ENCODE assay signal across 10 cellular contexts in the genomic region with DNA sequence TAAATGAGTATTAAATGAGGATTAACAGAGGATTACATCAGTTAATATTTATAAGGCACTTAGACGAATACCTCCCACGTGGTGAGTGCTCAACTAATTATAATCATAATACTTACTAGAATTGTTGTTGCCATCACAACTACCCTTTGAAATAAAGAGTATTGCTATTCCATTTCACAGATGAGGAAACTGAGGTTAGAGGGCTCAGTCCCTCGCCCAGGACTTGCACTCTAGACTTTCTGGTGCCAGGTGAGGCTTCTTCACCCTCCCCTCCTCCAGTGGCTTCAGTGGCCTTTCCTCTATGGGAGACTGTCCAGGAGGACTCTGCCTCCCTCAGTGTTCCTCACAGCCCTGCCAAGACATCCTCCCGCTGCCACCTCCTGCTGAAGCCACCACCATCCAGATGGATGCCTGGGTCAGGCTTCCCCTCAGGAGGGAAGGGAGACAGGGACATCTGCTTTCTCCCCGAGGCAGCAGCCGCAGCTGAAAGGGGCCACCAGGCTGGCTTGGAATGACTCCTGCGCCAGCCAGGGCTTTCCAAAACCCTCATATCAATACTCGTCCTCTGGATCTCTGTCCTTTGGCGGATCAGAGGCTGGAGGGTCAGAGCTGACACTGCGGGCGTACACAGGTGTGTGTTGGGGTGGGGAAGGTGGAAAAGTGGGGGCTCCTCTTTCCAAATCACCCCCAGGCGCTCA.
DNase-seq lines count a peak whose midpoint lies in the region; ATAC-seq and TF ChIP-seq lines count a peak whose summit lies in the region.
"Had no signal": no experiment of that assay in that cellular context is flagged by ENCODE, and none has a peak within 500 bp of the region (broad histone marks: within the 10 kb centered on the region; RNA-seq: fewer than 3 reads in every experiment).

No MANE protein-coding gene starts in this region.

- ATAC-seq in mucosa of descending colon, result peak; percentile 9
- ATAC-seq in HG02571 (IDR thresholded peaks at IDR 0.05; ENCODE audit: unreplicated experiment), result no peak

- peak; percentile 13 for DNase-seq in NCI-H2227 (lab: John Stamatoyannopoulos, UW; ENCODE audit: unreplicated experiment)
- no peak for DNase-seq in NCI-H2227 treated with DMSO at 0.1 percent for 48 hours (lab: John Stamatoyannopoulos, UW)
- DNase-seq in dorsolateral prefrontal cortex, result peak in 3 of 10 donors; percentile 37 to 55 (median 47)
- no peak for DNase-seq in mucosa of descending colon
- DNase-seq in transverse colon, result no peak
- no peak for DNase-seq in GM19240 (ENCODE audit: insufficient read length, low spot score)
- DNase-seq in PC-9, result no peak
- DNase-seq: NK-92 treated with Interleukin-12 subunit alpha and Interleukin-12 subunit beta, amount 100 ng/mL, for 24 hours had no signal

- H3K9me2 ChIP-seq in PC-9 (ENCODE audit: insufficient read depth), result no peaks in the 10 kb centered on the region

- TF ChIP-seq CTCF in dorsolateral prefrontal cortex (IDR thresholded peaks at IDR 0.05 in 54 of 56, conservative IDR thresholded peaks at IDR 0.05 in 2 of 56; ENCODE audit: low read depth in 1 of 56, partially characterized antibody in 56 of 56) (no peak), mucosa of descending colon (IDR thresholded peaks at IDR 0.05) (no peak), transverse colon (IDR thresholded peaks at IDR 0.05) (no peak), PC-9 (conservative IDR thresholded peaks at IDR 0.05) (no peak)

- BruUV-seq in PC-9 (replicated peaks; lab: Mats Ljungman, UMichigan), result no TSS peak

- no peak for TF ChIP-seq POLR2A in transverse colon (IDR thresholded peaks at IDR 0.05)

- WGBS in transverse colon (ENCODE audit: low coverage in 1 of 2), 2 donors, result 25 to 50% methylated on average over 2 to 10 of the region's 12 CpGs

- no peaks in the 10 kb centered on the region for H3K79me2 ChIP-seq in PC-9 (ENCODE audit: low read depth)

- no peak for TF ChIP-seq EP300 in transverse colon (IDR thresholded peaks at IDR 0.05; ENCODE audit: low read depth)

- H3K36me3 ChIP-seq in mucosa of descending colon (ENCODE audit: low read depth), result no peaks in the 10 kb centered on the region
- no peaks in the 10 kb centered on the region for H3K36me3 ChIP-seq in transverse colon
- no peaks in the 10 kb centered on the region for H3K36me3 ChIP-seq in PC-9 (ENCODE audit: low read depth)
- H3K36me3 ChIP-seq: neutrophil had no signal

- H3K4me1 ChIP-seq in mucosa of descending colon (ENCODE audit: low read depth), result peaks cover 8% of the 10 kb centered on the region
- H3K4me1 ChIP-seq in transverse colon, result peaks cover 5 to 18% (median 14%) of the 10 kb centered on the region in 4 donors
- no peaks in the 10 kb centered on the region for H3K4me1 ChIP-seq in PC-9 (replicated peaks; ENCODE audit: insufficient read depth)

- H3K9me3 ChIP-seq in mucosa of descending colon (no peaks in the 10 kb centered on the region), transverse colon (no peaks in the 10 kb centered on the region), PC-9 (ENCODE audit: insufficient read depth, low read depth) (no peaks in the 10 kb centered on the region)
- H3K9me3 ChIP-seq: neutrophil had no signal

- H3K27me3 ChIP-seq in dorsolateral prefrontal cortex, result peaks cover 0 to 26% (median 0%) of the 10 kb centered on the region in 45 donors
- no peaks in the 10 kb centered on the region for H3K27me3 ChIP-seq in transverse colon
- H3K27me3 ChIP-seq in PC-9 (ENCODE audit: insufficient read depth, low read depth), result peaks cover 45% of the 10 kb centered on the region

- no peaks in the 10 kb centered on the region for H4K20me1 ChIP-seq in PC-9 (ENCODE audit: insufficient read depth)

- in situ Hi-C loops in transverse colon (cut with MboI; ENCODE audit: low pct_ligation_motif_present in 1 of 4, low pct_unique_long_range_greater_than_20kb in 1 of 4, low sequenced_read_pairs in 3 of 4), result no loop called here

- H2AFZ ChIP-seq in PC-9, result no peak overlapping the region

- peak overlapping the region; percentile 18 to 70 (median 54) for H3K4me3 ChIP-seq in dorsolateral prefrontal cortex
- H3K4me3 ChIP-seq in mucosa of descending colon, result no peak overlapping the region
- H3K4me3 ChIP-seq in transverse colon, result peak overlapping the region in 3 of 4 donors; percentile 34 to 48 (median 38)
- H3K4me3 ChIP-seq in PC-9, result no peak overlapping the region

- POLR2A ChIA-PET in PC-9 (lab: Charles Lee; ENCODE audit: unreplicated experiment), result no interaction called here

- CTCF ChIA-PET in PC-9 (lab: Charles Lee), result no interaction called here

- intact Hi-C loops in dorsolateral prefrontal cortex (cut with DNase I), result no loop called here
- intact Hi-C loops in mucosa of descending colon (cut with DNase I, micrococcal nuclease), result no loop called here
- intact Hi-C loops in transverse colon (cut with DNase I; ENCODE audit: low total_unique reads), result no loop called here
- intact Hi-C loops in PC-9 (cut with micrococcal nuclease; ENCODE audit: unreplicated experiment), result no loop called here

- H3K27ac ChIP-seq in dorsolateral prefrontal cortex (peak overlapping the region in 34 of 59 donors; percentile 21 to 85 (median 62)), transverse colon (peak overlapping the region in 1 of 4 donors; percentile 35), PC-9 (no peak overlapping the region)
- H3K27ac ChIP-seq: neutrophil had no signal

- H3F3A ChIP-seq in PC-9 (ENCODE audit: insufficient read depth, low read depth), result no peaks in the 10 kb centered on the region

- no peak overlapping the region for H3K4me2 ChIP-seq in PC-9

Comparison
In these comparisons a context has a peak if more than half of its experiments do, and no peak if none do; other contexts are left out.
1. H3K4me3 ChIP-seq: peak in dorsolateral prefrontal cortex (59 of 59) and transverse colon (3 of 4); none in mucosa of descending colon (single experiment) and PC-9 (single experiment).